31 cellular contexts compared by ENCODE assay signal in genomic region chr20:37867289-37868195, GRCh38. TPM values are rescaled to one million over a fixed set of nuclear protein-coding genes. Genes with fewer than 3 reads are reported as not detected.
DNase-seq lines count a peak whose midpoint lies in the region; ATAC-seq and TF ChIP-seq lines count a peak whose summit lies in the region.
"Had no signal": no experiment of that assay in that cellular context is flagged by ENCODE, and none has a peak within 500 bp of the region (broad histone marks: within the 10 kb centered on the region; RNA-seq: fewer than 3 reads in every experiment).

No MANE protein-coding gene starts in this region.

- H3K9me3 ChIP-seq in H9 (ENCODE audit: control insufficient read depth, low read depth, low read length) (no peaks in the 10 kb centered on the region), prostate gland (no peaks in the 10 kb centered on the region)
- H3K9me3 ChIP-seq: esophagus squamous epithelium, gastrocnemius medialis, left ventricle myocardium inferior, stomach, tibial artery had no signal

- H4K20me1 ChIP-seq in H9 (ENCODE audit: control insufficient read depth, insufficient read depth, insufficient read length) = no peaks in the 10 kb centered on the region

- no peak overlapping the region for H3K23ac ChIP-seq in H9 (ENCODE audit: insufficient read length, low read depth, low read length)

- no peaks in the 10 kb centered on the region; the same call in none of the 2 replicates for H3K27me3 Mint-ChIP-seq in H9 (ENCODE audit: low read depth)
- H3K27me3 Mint-ChIP-seq in chondrocyte (ENCODE audit: low read depth) = no peaks in the 10 kb centered on the region
- H3K27me3 Mint-ChIP-seq: activated T-cell treated with anti-CD3 and anti-CD28 coated beads, Interleukin-2, amount 50 U/mL, for 24 hours; CD4-positive, alpha-beta memory T cell had no signal

- H3K23me2 ChIP-seq in H9 (ENCODE audit: insufficient read length, low read depth, low read length, poor library complexity, severe bottlenecking) = no peaks in the 10 kb centered on the region

- no peak overlapping the region for H2BK20ac ChIP-seq in H9 (ENCODE audit: low read depth, low read length, poor library complexity, severe bottlenecking)

- H3K27ac ChIP-seq in H9 (ENCODE audit: insufficient read length, low read depth, low read length) (no peak overlapping the region), prostate gland (peak overlapping the region; percentile 15 to 50)
- H3K27ac ChIP-seq: coronary artery, esophagus squamous epithelium, gastrocnemius medialis, HL-60, left ventricle myocardium inferior, skin epidermis, tibial artery had no signal

- no peaks in the 10 kb centered on the region for H3K36me3 ChIP-seq in prostate gland

- H3K9me3 Mint-ChIP-seq in H9 (no peaks in the 10 kb centered on the region), chondrocyte (ENCODE audit: low read depth) (no peaks in the 10 kb centered on the region)
- H3K9me3 Mint-ChIP-seq: activated T-cell treated with anti-CD3 and anti-CD28 coated beads, Interleukin-2, amount 50 U/mL, for 24 hours; CD4-positive, alpha-beta memory T cell; endodermal cell; immature natural killer cell; T-helper 2 cell treated with Interferon-gamma antibody and Interleukin-4, amounts not matched to agents 5 μg/mL and 100 μg/mL, for 36 hours had no signal

- WGBS in H9 (ENCODE audit: extremely low coverage, insufficient read length, low lambda C conversion rate) = no CpG with 5 or more reads among the region's 15 CpGs
- WGBS in prostate gland = 49% methylated on average over 15 of the region's 15 CpGs
- WGBS in lower leg skin, 2 donors = 78 to 80% methylated on average over 15 of the region's 15 CpGs

- no peak overlapping the region for H3K56ac ChIP-seq in H9 (ENCODE audit: insufficient read length, low read depth, low read length)

- H3K79me2 ChIP-seq in H9 (ENCODE audit: insufficient read depth, low read length) = no peaks in the 10 kb centered on the region

- no peak overlapping the region for H4K8ac ChIP-seq in H9 (replicated peaks; ENCODE audit: insufficient read length, low read depth, low read length)

- no peak overlapping the region for H4K5ac ChIP-seq in H9 (ENCODE audit: insufficient read length, low read depth, low read length)

- no peak overlapping the region for H3T11ph ChIP-seq in H9 (ENCODE audit: low read length)

- DNase-seq in H9 (no peak), chondrocyte (ENCODE audit: low spot score) (peak; percentile 39), left lobe of liver (ENCODE audit: low spot score) (peak; percentile 60), prostate gland (ENCODE audit: low spot score) (peak; percentile 23), H4 (ENCODE audit: low spot score) (no peak), NOMO-1 (lab: John Stamatoyannopoulos, UW; ENCODE audit: unreplicated experiment in 2 of 2) (no peak), lower leg skin (ENCODE audit: low spot score in 2 of 2) (no peak)
- DNase-seq: activated CD4-positive, alpha-beta T cell treated with anti-CD3 and anti-CD28 coated beads for 4 hours; activated naive CD4-positive, alpha-beta T cell treated with Interleukin-2 at 50 U/mL for 16 hours; activated T-cell treated with anti-CD3 and anti-CD28 coated beads, Interleukin-2, amount 50 U/mL, for 24 hours; CD4-positive, alpha-beta memory T cell; endodermal cell; esophagus squamous epithelium; gastrocnemius medialis; hypothalamus; immature natural killer cell; Karpas-422; left ventricle myocardium inferior; NCI-H146; NCI-H446 treated with DMSO at 0.1 percent for 48 hours; posterior cingulate gyrus; stimulated activated CD4-positive, alpha-beta T cell treated with anti-CD3 and anti-CD28 coated beads, Interleukin-1b, Interleukin-23, amount 100 ng/mL, for 48 hours; stimulated activated CD8-positive, alpha-beta memory T cell treated with anti-CD3 and anti-CD28 coated beads, Interleukin-4, amount 100 ng/mL, for 48 hours; stomach; tibial artery had no signal

- no peak overlapping the region for H3K4ac ChIP-seq in H9 (ENCODE audit: low read depth, low read length)

- no peak overlapping the region for H3K4me2 ChIP-seq in H9 (ENCODE audit: insufficient read depth, insufficient read length, low read length)

- H3K27me3 ChIP-seq in H9 (ENCODE audit: insufficient read depth, low read length) = no peaks in the 10 kb centered on the region
- no peaks in the 10 kb centered on the region for H3K27me3 ChIP-seq in prostate gland (replicated peaks; ENCODE audit: insufficient read depth)
- H3K27me3 ChIP-seq: esophagus squamous epithelium, gastrocnemius medialis, stomach, tibial artery had no signal

- H3K36me3 Mint-ChIP-seq in H9 (ENCODE audit: insufficient read depth in 1 of 3, low read depth in 3 of 3) = peaks cover 8 to 22% (median 15%) of the 10 kb centered on the region in 3 experiments; a peak in 6 of 7 replicates
- H3K36me3 Mint-ChIP-seq in chondrocyte (ENCODE audit: low read depth) = peaks cover 23% of the 10 kb centered on the region

- no peak overlapping the region for H3K18ac ChIP-seq in H9 (ENCODE audit: insufficient read length, low read depth, low read length)

- H2AK5ac ChIP-seq in H9 (ENCODE audit: insufficient read length, low read length) = no peak overlapping the region

- H3K4me1 Mint-ChIP-seq in H9 = peaks cover 24 to 33% of the 10 kb centered on the region in 2 experiments
- H3K4me1 Mint-ChIP-seq in chondrocyte (ENCODE audit: low read depth) = peaks cover 7% of the 10 kb centered on the region
- H3K4me1 Mint-ChIP-seq: CD4-positive, alpha-beta memory T cell; immature natural killer cell had no signal

- peak overlapping the region; percentile 17 to 48 (median 27); a peak in 6 of 7 replicates for H3K27ac Mint-ChIP-seq in H9
- H3K27ac Mint-ChIP-seq in chondrocyte (ENCODE audit: unreplicated experiment) = no peak overlapping the region
- H3K27ac Mint-ChIP-seq: activated T-cell treated with anti-CD3 and anti-CD28 coated beads, Interleukin-2, amount 50 U/mL, for 24 hours; endodermal cell; immature natural killer cell; T-helper 2 cell treated with Interferon-gamma antibody and Interleukin-4, amounts not matched to agents 5 μg/mL and 100 μg/mL, for 36 hours had no signal

- H2BK5ac ChIP-seq in H9 (ENCODE audit: insufficient read length, low read length) = no peak overlapping the region

- no peak overlapping the region for H2BK15ac ChIP-seq in H9 (ENCODE audit: low read depth, low read length)

- intact Hi-C loops in prostate gland (cut with DNase I) = no loop called here
- intact Hi-C loops in lower leg skin (cut with DNase I; ENCODE audit: low total_unique reads) = no loop called here

- H3K14ac ChIP-seq in H9 (ENCODE audit: insufficient read depth, low read length) = no peak overlapping the region

- H3K9ac ChIP-seq in H9 (ENCODE audit: extremely low read depth, insufficient read length, low read length) = no peak overlapping the region

- no peak overlapping the region for H2BK12ac ChIP-seq in H9 (ENCODE audit: insufficient read length, low read depth, low read length)

- H3K4me3 ChIP-seq in prostate gland = no peak overlapping the region
- H3K4me3 ChIP-seq in lower leg skin (ENCODE audit: low read depth, poor library complexity, severe bottlenecking) = no peak overlapping the region
- H3K4me3 ChIP-seq: coronary artery, esophagus squamous epithelium, gastrocnemius medialis, left ventricle myocardium inferior, skin epidermis, stomach, tibial artery had no signal

- no peak for TF ChIP-seq CTCF in H9 (conservative IDR thresholded peaks at IDR 0.05)
- no peak for TF ChIP-seq CTCF in chondrocyte (IDR thresholded peaks at IDR 0.05)
- no peak for TF ChIP-seq CTCF in prostate gland (IDR thresholded peaks at IDR 0.05)
- no peak for TF ChIP-seq CTCF in lower leg skin (IDR thresholded peaks at IDR 0.05)

- no peak overlapping the region for H4K91ac ChIP-seq in H9 (ENCODE audit: insufficient read length, low read depth, low read length)

- no peak overlapping the region for H2BK120ac ChIP-seq in H9 (ENCODE audit: low read depth, low read length, poor library complexity, severe bottlenecking)

- ATAC-seq in left lobe of liver = peak; percentile 91
- ATAC-seq in HG02981 (IDR thresholded peaks at IDR 0.05; ENCODE audit: unreplicated experiment) = no peak
- ATAC-seq: gastrocnemius medialis had no signal

- no peaks in the 10 kb centered on the region for H3K79me1 ChIP-seq in H9 (ENCODE audit: insufficient read depth, low read depth, low read length, poor library complexity, severe bottlenecking)

- no peak overlapping the region for H2AFZ ChIP-seq in H9 (ENCODE audit: low read length)

- TF ChIP-seq POLR2A in prostate gland (IDR thresholded peaks at IDR 0.05) (no peak), lower leg skin (IDR thresholded peaks at IDR 0.05) (no peak)

- H3K4me1 ChIP-seq in H9 (ENCODE audit: insufficient read depth, low read length) (peaks cover 5% of the 10 kb centered on the region; the same call in 1 of the 2 replicates), prostate gland (replicated peaks) (peaks cover 10% of the 10 kb centered on the region)
- H3K4me1 ChIP-seq: esophagus squamous epithelium, gastrocnemius medialis, left ventricle myocardium inferior, tibial artery had no signal

- H3K4me3 Mint-ChIP-seq in H9 (no peak overlapping the region), chondrocyte (ENCODE audit: unreplicated experiment) (no peak overlapping the region)
- H3K4me3 Mint-ChIP-seq: activated T-cell treated with anti-CD3 and anti-CD28 coated beads, Interleukin-2, amount 50 U/mL, for 24 hours; CD4-positive, alpha-beta memory T cell; endodermal cell; immature natural killer cell; T-helper 2 cell treated with Interferon-gamma antibody and Interleukin-4, amounts not matched to agents 5 μg/mL and 100 μg/mL, for 36 hours had no signal

RNA-seq across cellular contexts. Expression of gene VSTM2L, which starts 35.4 kb away (rescaled TPM):
- total RNA-seq in H9 (2021) = 2.1 and 2.2 TPM in 2 replicates
- 6.8 to 24.5 TPM (median 7.3 TPM) in 3 replicates for total RNA-seq in chondrocyte
- 4.4 TPM for total RNA-seq in left lobe of liver
- total RNA-seq in prostate gland = 10 to 100 TPM; 31.3 to 69.5 TPM
- total RNA-seq in H4 (2014; rRNA removed; shearing (Covaris generic)) = 1.2 and 1.6 TPM in 2 replicates
- total RNA-seq in lower leg skin = 10 to 100 TPM in 1 of 4 donors, 1 to 10 TPM in 2, under 1 TPM in 1; 0.64 to 15.9 (median 3.9) TPM
- total RNA-seq: activated CD8-positive, alpha-beta memory T cell treated with anti-CD3 and anti-CD28 coated beads for 36 hours; CD4-positive, alpha-beta memory T cell had no signal

Comparison
In these comparisons a context has a peak if more than half of its experiments do, and no peak if none do; other contexts are left out.
1. DNase-seq: peak in chondrocyte (single experiment), left lobe of liver (single experiment) and prostate gland (single experiment); none in H9 (single experiment), H4 (single experiment), NOMO-1 (0 of 2) and lower leg skin (0 of 2).